Comparison of ENCODE assay signal across 21 cellular contexts in the genomic region with DNA sequence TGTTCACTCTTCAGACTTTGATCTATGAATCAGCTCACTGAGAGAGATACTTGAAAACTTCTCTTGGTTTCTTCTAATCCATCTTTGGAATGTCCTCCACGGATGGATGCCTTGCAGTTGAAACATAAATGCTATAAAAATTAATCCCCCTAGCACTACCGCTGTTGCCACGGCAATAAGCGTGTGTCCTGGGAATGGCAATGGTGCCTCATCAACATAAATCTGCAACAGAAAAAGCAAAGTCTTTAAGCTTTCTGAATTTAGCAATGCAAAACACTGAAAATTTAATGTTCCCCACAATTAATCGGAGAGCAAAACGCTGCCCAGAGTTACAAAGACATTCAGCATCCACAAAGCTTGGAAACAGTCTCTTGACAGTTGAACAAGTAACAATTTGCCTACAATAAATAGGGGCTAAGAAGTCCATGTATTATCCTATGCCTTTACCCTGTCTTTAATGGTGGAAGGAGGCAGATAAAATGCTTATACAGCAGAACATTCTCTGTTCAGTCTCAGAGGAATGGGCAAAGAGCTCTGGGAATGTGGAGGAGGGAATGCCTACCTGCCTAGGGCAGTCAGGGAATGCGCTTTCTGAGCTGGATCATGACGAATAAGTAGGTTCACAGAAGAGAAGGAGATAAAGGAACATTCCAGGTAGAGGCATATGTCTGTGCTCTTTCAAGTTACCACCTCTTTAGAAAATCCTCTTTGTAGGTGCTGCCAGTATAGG.
"Had no signal": no experiment of that assay in that cellular context is flagged by ENCODE, and none has a peak within 500 bp of the region (broad histone marks: within the 10 kb centered on the region; RNA-seq: fewer than 3 reads in every experiment).

No MANE protein-coding gene starts in this region.

- ATAC-seq: activated CD4-positive, alpha-beta T cell treated with anti-CD3 and anti-CD28 coated beads for 36 hours; left lobe of liver; mucosa of descending colon; naive thymus-derived CD8-positive, alpha-beta T cell; stimulated activated naive CD8-positive, alpha-beta T cell treated with anti-CD3 and anti-CD28 coated beads, Interleukin-15, Interleukin-2, amounts not matched to agents 100 U/mL and 50 U/mL, for 24 hours had no signal

- DNase-seq: activated CD4-positive, alpha-beta memory T cell treated with anti-CD3 and anti-CD28 coated beads, Interleukin-2, amount 10 ng/mL, durations not matched to agents 7 days and 5 days; activated CD4-positive, alpha-beta T cell treated with anti-CD3 and anti-CD28 coated beads for 36 hours; activated gamma-delta T cell; activated naive CD8-positive, alpha-beta T cell treated with anti-CD3 and anti-CD28 coated beads, Interleukin-2, amount 10 ng/mL, durations not matched to agents 7 days and 5 days; activated T-cell treated with anti-CD3 and anti-CD28 coated beads, Interleukin-2, amount 50 U/mL, for 48 hours; anterior cingulate cortex; cerebellar nuclear complex; endodermal cell; erythroblast; mammary epithelial cell; mucosa of descending colon; naive thymus-derived CD8-positive, alpha-beta T cell; nucleus accumbens; sigmoid colon; stimulated activated CD4-positive, alpha-beta T cell treated with anti-CD3 and anti-CD28 coated beads, Interleukin-4, amount 100 ng/mL, for 1 hour; stimulated activated CD8-positive, alpha-beta memory T cell treated with anti-CD3 and anti-CD28 coated beads, Interleukin-4, amount 100 ng/mL, for 48 hours; stimulated activated naive CD8-positive, alpha-beta T cell treated with anti-CD3 and anti-CD28 coated beads, Interleukin-15, Interleukin-2, amounts not matched to agents 100 U/mL and 50 U/mL, for 24 hours had no signal

- H3K79me2 ChIP-seq: hepatocyte had no signal

- H3K4me1 ChIP-seq: sigmoid colon, suprapubic skin had no signal

- H3K27ac ChIP-seq: hepatocyte, sigmoid colon, suprapubic skin, VCaP had no signal

- H3K27me3 ChIP-seq: hepatocyte had no signal

- H3K9me3 ChIP-seq: suprapubic skin had no signal

- H3K4me2 ChIP-seq: hepatocyte had no signal

- H3K36me3 ChIP-seq: sigmoid colon, suprapubic skin had no signal

- H2AFZ ChIP-seq: hepatocyte had no signal

- H3K4me3 ChIP-seq: hepatocyte, mucosa of descending colon, sigmoid colon, suprapubic skin had no signal
